Comparison of ENCODE assay signal across 1 cellular context in the genomic region with DNA sequence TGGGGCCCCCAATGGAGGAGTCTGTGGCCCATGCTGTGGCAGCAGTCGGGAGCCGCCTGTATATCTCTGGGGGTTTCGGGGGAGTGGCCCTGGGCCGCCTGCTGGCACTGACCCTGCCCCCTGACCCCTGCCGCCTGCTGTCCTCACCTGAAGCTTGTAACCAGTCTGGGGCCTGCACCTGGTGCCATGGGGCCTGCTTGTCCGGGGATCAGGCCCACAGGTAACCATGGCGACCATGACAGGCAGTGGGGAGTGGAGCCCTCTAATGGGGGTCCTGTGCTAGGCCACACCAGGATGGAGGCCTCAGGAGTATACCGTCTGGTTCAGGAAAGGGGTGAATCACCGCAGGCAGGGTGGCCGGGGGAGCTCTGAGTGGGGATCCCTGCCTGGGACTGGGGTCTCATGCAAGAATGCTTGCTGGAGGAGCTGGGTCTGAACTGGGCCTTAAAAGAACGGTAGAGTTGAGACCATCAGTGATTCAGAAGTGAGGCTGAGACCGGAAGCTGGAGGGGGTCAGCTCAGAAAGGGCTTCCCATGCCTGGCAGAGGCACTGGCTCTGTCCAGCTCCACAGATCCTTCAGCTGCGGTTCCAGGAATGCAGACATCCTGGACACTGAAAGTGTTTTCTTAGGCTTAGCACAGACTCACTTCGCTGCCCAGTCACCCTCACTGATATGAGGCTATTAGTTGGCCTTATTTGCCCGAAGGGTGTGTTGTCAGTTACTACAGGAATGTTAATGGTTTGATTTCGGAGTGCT.
TF ChIP-seq lines count a peak whose summit lies in the region.

No MANE protein-coding gene starts in this region.

TF ChIP-seq in WTC11, 78 proteins besides CTCF, POLR2A, EP300 and RAD21 (continued from another document):
- no peak for TF ChIP-seq ZNF138 (CRISPR knock-in tag; conservative IDR thresholded peaks at IDR 0.05)
- TF ChIP-seq, protein P1, sequence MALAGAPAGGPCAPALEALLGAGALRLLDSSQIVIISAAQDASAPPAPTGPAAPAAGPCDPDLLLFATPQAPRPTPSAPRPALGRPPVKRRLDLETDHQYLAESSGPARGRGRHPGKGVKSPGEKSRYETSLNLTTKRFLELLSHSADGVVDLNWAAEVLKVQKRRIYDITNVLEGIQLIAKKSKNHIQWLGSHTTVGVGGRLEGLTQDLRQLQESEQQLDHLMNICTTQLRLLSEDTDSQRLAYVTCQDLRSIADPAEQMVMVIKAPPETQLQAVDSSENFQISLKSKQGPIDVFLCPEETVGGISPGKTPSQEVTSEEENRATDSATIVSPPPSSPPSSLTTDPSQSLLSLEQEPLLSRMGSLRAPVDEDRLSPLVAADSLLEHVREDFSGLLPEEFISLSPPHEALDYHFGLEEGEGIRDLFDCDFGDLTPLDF (CRISPR knock-in tag; IDR thresholded peaks at IDR 0.05), result no peak
- TF ChIP-seq ZNF121 (CRISPR knock-in tag; IDR thresholded peaks at IDR 0.05), result no peak
- no peak for TF ChIP-seq ETV6 (CRISPR knock-in tag; IDR thresholded peaks at IDR 0.05)
- TF ChIP-seq AR (CRISPR knock-in tag; IDR thresholded peaks at IDR 0.05), result no peak
- TF ChIP-seq OVOL2 (CRISPR knock-in tag; IDR thresholded peaks at IDR 0.05; ENCODE audit: borderline replicate concordance), result no peak
- no peak for TF ChIP-seq CBFB (CRISPR knock-in tag; IDR thresholded peaks at IDR 0.05; ENCODE audit: low read depth)
- 0 out of 2 replicates have a peak, but pooled peaks have one; percentile 37 for TF ChIP-seq ZNF423 (CRISPR knock-in tag; IDR thresholded peaks at IDR 0.05)
- no peak for TF ChIP-seq ZNF232 (CRISPR knock-in tag; IDR thresholded peaks at IDR 0.05)
- TF ChIP-seq GTF2I (CRISPR knock-in tag; conservative IDR thresholded peaks at IDR 0.05), result no peak
